29 cellular contexts compared by ENCODE assay signal in genomic region chr2:69237070-69237670, GRCh38.
DNase-seq lines count a peak whose midpoint lies in the region; ATAC-seq and TF ChIP-seq lines count a peak whose summit lies in the region.
"Had no signal": no experiment of that assay in that cellular context is flagged by ENCODE, and none has a peak within 500 bp of the region (broad histone marks: within the 10 kb centered on the region; RNA-seq: fewer than 3 reads in every experiment).

No MANE protein-coding gene starts in this region.

- H3K4me3 ChIP-seq in MG63 (no peak overlapping the region), fibroblast of the aortic adventitia (ENCODE audit: low read depth, low read length) (no peak overlapping the region), osteoblast (ENCODE audit: insufficient read depth, low read length) (no peak overlapping the region)
- H3K4me3 ChIP-seq: breast epithelium, PC-9, skin epidermis, tibial artery had no signal

- H3K79me2 ChIP-seq in osteoblast (ENCODE audit: insufficient read depth, low read length), result no peaks in the 10 kb centered on the region

- TF ChIP-seq CTCF in fibroblast of the aortic adventitia (IDR thresholded peaks at IDR 0.05; ENCODE audit: insufficient read depth, low read length), result no peak
- no peak for TF ChIP-seq CTCF in osteoblast (IDR thresholded peaks at IDR 0.05; ENCODE audit: extremely low read depth, low read depth, low read length)

- H3K9me3 ChIP-seq in MG63 (no peaks in the 10 kb centered on the region), osteoblast (ENCODE audit: low read depth, low read length) (no peaks in the 10 kb centered on the region)
- H3K9me3 ChIP-seq: BE2C, breast epithelium, neutrophil, tibial artery had no signal

- no peak overlapping the region for H2AFZ ChIP-seq in osteoblast (ENCODE audit: low read length)
- H2AFZ ChIP-seq: PC-9 had no signal

- peak overlapping the region; percentile 85 for H3K27ac ChIP-seq in osteoblast (ENCODE audit: low read depth, low read length)
- H3K27ac ChIP-seq: epithelial cell of prostate, foreskin keratinocyte, neutrophil, PC-9 had no signal

- DNase-seq in EH (ENCODE audit: low read depth) (peak; percentile 55), MG63 (peak; percentile 13), fibroblast of the aortic adventitia (ENCODE audit: low read depth) (peak; percentile 44), osteoblast (ENCODE audit: insufficient read length, low spot score, missing footprints) (no peak), NCI-H345 (lab: John Stamatoyannopoulos, UW) (no peak)
- DNase-seq in activated CD4-positive, alpha-beta T cell treated with anti-CD3 and anti-CD28 coated beads, Interleukin-2, amount 50 U/mL, for 1 hour, result no peak
- DNase-seq: activated CD4-positive, alpha-beta T cell treated with anti-CD3 and anti-CD28 coated beads, Interleukin-2, amount 10 ng/mL, durations not matched to agents 7 days and 5 days; activated CD8-positive, alpha-beta memory T cell treated with anti-CD3 and anti-CD28 coated beads, Interleukin-2, amount 10 ng/mL, durations not matched to agents 7 days and 5 days; activated naive CD4-positive, alpha-beta T cell treated with anti-CD3 and anti-CD28 coated beads for 36 hours; BE2C; foreskin keratinocyte; H7; NCI-H1436; NCI-H2081 treated with DMSO at 0.1 percent for 48 hours; NK-92 treated with Interleukin-12 subunit alpha and Interleukin-12 subunit beta, amount 100 ng/mL, for 24 hours; PC-9; SHP77 treated with DMSO at 0.1 percent for 48 hours; stimulated activated CD4-positive, alpha-beta T cell treated with anti-CD3 and anti-CD28 coated beads, Interleukin-1b, Interleukin-23, amount 100 ng/mL, for 48 hours; stimulated activated CD8-positive, alpha-beta memory T cell treated with anti-CD3 and anti-CD28 coated beads, Interleukin-4, amount 100 ng/mL, for 48 hours; stimulated activated naive CD8-positive, alpha-beta T cell treated with anti-CD3 and anti-CD28 coated beads, Interleukin-15, amount 100 ng/mL, for 72 hours; SW 1271; T-helper 9 cell; tibial artery had no signal

- H3K27me3 ChIP-seq in MG63 (no peaks in the 10 kb centered on the region), osteoblast (ENCODE audit: insufficient read depth, low read length) (no peaks in the 10 kb centered on the region)
- H3K27me3 ChIP-seq: BE2C, breast epithelium, foreskin keratinocyte, neutrophil, tibial artery had no signal

- no peak for ATAC-seq in HG02938 (IDR thresholded peaks at IDR 0.05; ENCODE audit: unreplicated experiment)
- ATAC-seq in GM18870 (IDR thresholded peaks at IDR 0.05; ENCODE audit: unreplicated experiment), result no peak
- ATAC-seq: activated CD8-positive, alpha-beta memory T cell treated with anti-CD3 and anti-CD28 coated beads, Interleukin-2, amount 10 ng/mL, durations not matched to agents 7 days and 5 days; foreskin keratinocyte; stimulated activated naive CD8-positive, alpha-beta T cell treated with anti-CD3 and anti-CD28 coated beads, Interleukin-15, amount 100 ng/mL, for 72 hours had no signal

- peaks cover 27% of the 10 kb centered on the region for H3K4me1 ChIP-seq in osteoblast (ENCODE audit: insufficient read depth, low read length)
- H3K4me1 ChIP-seq: BE2C, breast epithelium, foreskin keratinocyte had no signal

- no peak overlapping the region for H3K4me2 ChIP-seq in osteoblast (ENCODE audit: insufficient read depth, low read length)
- H3K4me2 ChIP-seq: PC-9 had no signal

- no peaks in the 10 kb centered on the region for H4K20me1 ChIP-seq in osteoblast (ENCODE audit: insufficient read depth, low read length)

- peaks cover 13% of the 10 kb centered on the region for H3K36me3 ChIP-seq in MG63
- no peaks in the 10 kb centered on the region for H3K36me3 ChIP-seq in osteoblast (ENCODE audit: insufficient read depth, low read length)
- H3K36me3 ChIP-seq: BE2C, breast epithelium, neutrophil, tibial artery had no signal

Comparison
In these comparisons a context has a peak if more than half of its experiments do, and no peak if none do; other contexts are left out.
1. DNase-seq: peak in EH (single experiment), MG63 (single experiment) and fibroblast of the aortic adventitia (single experiment); none in osteoblast (single experiment), activated CD4-positive, alpha-beta T cell treated with anti-CD3 and anti-CD28 coated beads, Interleukin-2, amount 50 U/mL, for 1 hour (single experiment) and NCI-H345 (single experiment).